Comparison of ENCODE assay signal across 8 cellular contexts in genomic region chr1:227734546-227734857, GRCh38. TPM values are rescaled to one million over a fixed set of nuclear protein-coding genes. Genes with fewer than 3 reads are reported as not detected.
DNase-seq lines count a peak whose midpoint lies in the region; ATAC-seq, FAIRE-seq and TF ChIP-seq lines count a peak whose summit lies in the region.

No MANE protein-coding gene starts in this region.

- peaks cover 73% of the 10 kb centered on the region for H3K79me2 ChIP-seq in PC-3 (ENCODE audit: low read length)

- peaks cover 22% of the 10 kb centered on the region for H3K4me1 ChIP-seq in PC-3 (ENCODE audit: insufficient read depth, low read length)
- H3K4me1 ChIP-seq in pancreas, result peaks cover 5 to 20% (median 18%) of the 10 kb centered on the region in 3 donors

- H3K9me3 ChIP-seq in PC-3 (ENCODE audit: low read length) (no peaks in the 10 kb centered on the region), pancreas (no peaks in the 10 kb centered on the region)

- peak overlapping the region; percentile 80 for H3K4me3 ChIP-seq in PC-3 (ENCODE audit: low read length)
- H3K4me3 ChIP-seq in pancreas, result peak overlapping the region; percentile 87 to 97 (median 93)

- ATAC-seq in PC-3 (peak; percentile 7), pancreas (peak; percentile 3 to 7 (median 4)), HG03045 (IDR thresholded peaks at IDR 0.05; ENCODE audit: unreplicated experiment) (no peak)

- no peak for DNase-seq in activated naive CD4-positive, alpha-beta T cell treated with anti-CD3 and anti-CD28 coated beads, Interleukin-2, amount 10 ng/mL, durations not matched to agents 7 days and 5 days
- no peak for DNase-seq in activated naive CD4-positive, alpha-beta T cell treated with Interleukin-2 at 50 U/mL for 16 hours
- no peak for DNase-seq in PC-3
- DNase-seq in epithelial cell of prostate (ENCODE audit: low read depth, low spot score), result no peak
- peak in 1 of 6 donors; percentile 24 for DNase-seq in pancreas
- no peak for DNase-seq in NCI-H2196 treated with DMSO at 0.1 percent for 48 hours (lab: John Stamatoyannopoulos, UW; ENCODE audit: unreplicated experiment)
- DNase-seq in NCI-H1105 (lab: John Stamatoyannopoulos, UW), result no peak

- POLR2A ChIA-PET in PC-3 (lab: Charles Lee; ENCODE audit: unreplicated experiment), result interaction anchor here (0.7 kb wide), 1 partner anchor 53 kb away, joined by 24 read pairs; no protein-coding TSS in a partner anchor

- H3K4me2 ChIP-seq in PC-3 (ENCODE audit: low read length), result peak overlapping the region; percentile 86

- WGBS in pancreas, 2 donors, result 2% methylated on average over 10 of the region's 10 CpGs

- H3K27ac Mint-ChIP-seq in activated naive CD4-positive, alpha-beta T cell treated with anti-CD3 and anti-CD28 coated beads, Interleukin-2, amount 10 ng/mL, durations not matched to agents 7 days and 5 days, result peak overlapping the region; percentile 87

- no peaks in the 10 kb centered on the region for H3K27me3 ChIP-seq in PC-3 (ENCODE audit: low read length)
- H3K27me3 ChIP-seq in pancreas, result no peaks in the 10 kb centered on the region

- H3K36me3 ChIP-seq in PC-3 (ENCODE audit: low read depth, low read length), result peaks cover 24% of the 10 kb centered on the region
- peaks cover 0 to 6% (median 0%) of the 10 kb centered on the region in 3 donors for H3K36me3 ChIP-seq in pancreas

- CTCF ChIA-PET in activated naive CD4-positive, alpha-beta T cell treated with anti-CD3 and anti-CD28 coated beads, Interleukin-2, amount 10 ng/mL, durations not matched to agents 7 days and 5 days (lab: Charles Lee), result interaction anchor here (0.6 to 0.8 kb wide), 2 partner anchors 25 to 326 kb away, joined by 3 read pairs; no protein-coding TSS in a partner anchor
- CTCF ChIA-PET in PC-3 (lab: Charles Lee), result no interaction called here

- FAIRE-seq in pancreas (lab: Jason Lieb, UNC), result no peak

- H3K9me3 Mint-ChIP-seq in activated naive CD4-positive, alpha-beta T cell treated with anti-CD3 and anti-CD28 coated beads, Interleukin-2, amount 10 ng/mL, durations not matched to agents 7 days and 5 days, result no peaks in the 10 kb centered on the region

- peaks cover 44% of the 10 kb centered on the region for H3K4me1 Mint-ChIP-seq in activated naive CD4-positive, alpha-beta T cell treated with anti-CD3 and anti-CD28 coated beads, Interleukin-2, amount 10 ng/mL, durations not matched to agents 7 days and 5 days

- no peak for TF ChIP-seq CTCF in PC-3 (conservative IDR thresholded peaks at IDR 0.05; ENCODE audit: low read depth, low read length)
- no peak for TF ChIP-seq CTCF in pancreas (IDR thresholded peaks at IDR 0.05)

- H3K9me2 ChIP-seq in PC-3 (replicated peaks; ENCODE audit: low read length), result no peaks in the 10 kb centered on the region

- H3K27me3 Mint-ChIP-seq in activated naive CD4-positive, alpha-beta T cell treated with anti-CD3 and anti-CD28 coated beads, Interleukin-2, amount 10 ng/mL, durations not matched to agents 7 days and 5 days, result no peaks in the 10 kb centered on the region

- H4K20me1 ChIP-seq in PC-3 (ENCODE audit: low read length), result 0 out of 2 replicates have a peak, but pooled peaks cover 5% of the 10 kb centered on the region

- peak overlapping the region; percentile 22 for H3K27ac ChIP-seq in PC-3 (ENCODE audit: low read length)
- peak overlapping the region; percentile 43 for H3K27ac ChIP-seq in epithelial cell of prostate
- peak overlapping the region in 3 of 4 donors; percentile 64 to 76 (median 68) for H3K27ac ChIP-seq in pancreas

- peak overlapping the region; percentile 87 for H2AFZ ChIP-seq in PC-3 (ENCODE audit: low read length)

- H3K4me3 Mint-ChIP-seq in activated naive CD4-positive, alpha-beta T cell treated with anti-CD3 and anti-CD28 coated beads, Interleukin-2, amount 10 ng/mL, durations not matched to agents 7 days and 5 days, result peak overlapping the region; percentile 90

- intact Hi-C loops in PC-3 (cut with micrococcal nuclease) (loop anchor here (2.0 kb wide), 2 partner anchors 24 to 54 kb away; no protein-coding TSS in a partner anchor), pancreas (cut with DNase I) (no loop called here)

- no TSS peak for BruUV-seq in PC-3 (replicated peaks; lab: Mats Ljungman, UMichigan)

- peak overlapping the region; percentile 91 for H3K9ac ChIP-seq in PC-3 (ENCODE audit: low read length)

- H3K36me3 Mint-ChIP-seq in activated naive CD4-positive, alpha-beta T cell treated with anti-CD3 and anti-CD28 coated beads, Interleukin-2, amount 10 ng/mL, durations not matched to agents 7 days and 5 days, result peaks cover 10% of the 10 kb centered on the region

- no peaks in the 10 kb centered on the region for H3F3A ChIP-seq in PC-3 (ENCODE audit: low read length, unreplicated experiment)

RNA-seq across cellular contexts. Expression of gene JMJD4, which starts 0.6 kb away (rescaled TPM):
- total RNA-seq in PC-3 (2014; rRNA removed), result 80.5 and 87.8 TPM in 2 replicates
- 1 to 10 TPM; 4.8 to 9.9 (median 8.5) TPM for total RNA-seq in pancreas
- 10 to 100 TPM; 12.4 to 14.8 TPM for polyA plus RNA-seq in pancreas

RNA-seq across cellular contexts. Expression of gene SNAP47, which starts 0.7 kb away (rescaled TPM):
- total RNA-seq in PC-3 (2014; rRNA removed) (123 and 145 TPM in 2 replicates), pancreas (10 to 100 TPM; 12.3 to 21.5 (median 14.7) TPM)
- 10 to 100 TPM; 12.7 to 18.4 TPM for polyA plus RNA-seq in pancreas
